8 cellular contexts compared by ENCODE assay signal in genomic region chr6:20400476-20401402, GRCh38. TPM values are rescaled to one million over a fixed set of nuclear protein-coding genes. Genes with fewer than 3 reads are reported as not detected.
DNase-seq lines count a peak whose midpoint lies in the region; ATAC-seq, FAIRE-seq and TF ChIP-seq lines count a peak whose summit lies in the region.

No MANE protein-coding gene starts in this region.

- peaks cover 6% of the 10 kb centered on the region for H3K79me2 ChIP-seq in neural cell (replicated peaks; ENCODE audit: insufficient read depth, low read length)

- peak; percentile 16 for TF ChIP-seq POLR2A in transverse colon (IDR thresholded peaks at IDR 0.05)

- no peak for TF ChIP-seq RAD21 in neural cell (conservative IDR thresholded peaks at IDR 0.05)

- DNase-seq in ELR (ENCODE audit: low read depth) (peak; percentile 79), HTR-8/SVneo (ENCODE audit: insufficient read length, low spot score) (peak; percentile 71), NOMO-1 treated with dmso at 0.1 percent for 144 hours (lab: John Stamatoyannopoulos, UW; ENCODE audit: unreplicated experiment) (peak; percentile 68), fibroblast of pulmonary artery (ENCODE audit: low read depth) (peak; percentile 38), transverse colon (peak; percentile 57)
- peak; percentile 46 for DNase-seq in activated T-cell treated with anti-CD3 and anti-CD28 coated beads, Interleukin-2, amount 50 U/mL, for 1 hour

- no peaks in the 10 kb centered on the region for H4K20me1 ChIP-seq in neural cell (ENCODE audit: insufficient read depth)

- ATAC-seq in HG03139 (IDR thresholded peaks at IDR 0.05; ENCODE audit: unreplicated experiment), result no peak

- H3K9ac ChIP-seq in neural cell (ENCODE audit: low read length), result peak overlapping the region; percentile 32

- in situ Hi-C loops in transverse colon (cut with MboI; ENCODE audit: low pct_ligation_motif_present in 1 of 4, low pct_unique_long_range_greater_than_20kb in 1 of 4, low sequenced_read_pairs in 3 of 4), result no loop called here

- H3K27ac ChIP-seq in neural cell (ENCODE audit: low read length), result no peak overlapping the region
- peak overlapping the region; percentile 78 to 87 (median 82) for H3K27ac ChIP-seq in transverse colon

- peak overlapping the region; percentile 97 for H3K4me2 ChIP-seq in neural cell (ENCODE audit: low read length)

- no peaks in the 10 kb centered on the region for H3K27me3 ChIP-seq in neural cell (ENCODE audit: insufficient read depth, low read depth, low read length)
- no peaks in the 10 kb centered on the region for H3K27me3 ChIP-seq in transverse colon

- no peaks in the 10 kb centered on the region for H3F3A ChIP-seq in neural cell (ENCODE audit: insufficient read depth, low read length, poor library complexity, severe bottlenecking)

- H3K9me3 ChIP-seq in neural cell (ENCODE audit: low read length), result no peaks in the 10 kb centered on the region
- H3K9me3 ChIP-seq in transverse colon, result no peaks in the 10 kb centered on the region

- intact Hi-C loops in transverse colon (cut with DNase I; ENCODE audit: low total_unique reads), result loop anchor here (10.0 kb wide), 2 partner anchors 124 to 286 kb away; no protein-coding TSS in a partner anchor

- H3K36me3 ChIP-seq in neural cell (ENCODE audit: insufficient read depth, low read length) (no peaks in the 10 kb centered on the region), transverse colon (no peaks in the 10 kb centered on the region)

- TF ChIP-seq EP300 in neural cell (conservative IDR thresholded peaks at IDR 0.05; ENCODE audit: poor library complexity, severe bottlenecking) (no peak), transverse colon (IDR thresholded peaks at IDR 0.05; ENCODE audit: low read depth) (no peak)

- no peaks in the 10 kb centered on the region for H3K9me2 ChIP-seq in neural cell (ENCODE audit: insufficient read depth, low read length)

- peak; percentile 51 for TF ChIP-seq CTCF in fibroblast of pulmonary artery (IDR thresholded peaks at IDR 0.05; ENCODE audit: low read length, missing control alignments)
- TF ChIP-seq CTCF in neural cell (IDR thresholded peaks at IDR 0.05; ENCODE audit: poor library complexity, severe bottlenecking), result peak; percentile 56
- TF ChIP-seq CTCF in transverse colon (IDR thresholded peaks at IDR 0.05), result peak; percentile 38 to 59 (median 44)

- FAIRE-seq in HTR-8/SVneo (lab: Jason Lieb, UNC), result no peak

- H2AFZ ChIP-seq in neural cell (ENCODE audit: low read depth, low read length), result peak overlapping the region; percentile 19

- 2 to 4% methylated on average over 4 to 28 of the region's 29 CpGs for WGBS in transverse colon (ENCODE audit: low coverage in 1 of 2), 2 donors

- H3K4me1 ChIP-seq in transverse colon, result peaks cover 0 to 18% (median 6%) of the 10 kb centered on the region in 4 donors

- H3K4me3 ChIP-seq in fibroblast of pulmonary artery (replicated peaks; ENCODE audit: low read depth, low read length) (peak overlapping the region; percentile 75), neural cell (ENCODE audit: low read length) (peak overlapping the region; percentile 74), transverse colon (peak overlapping the region; percentile 33 to 75 (median 42))

TF ChIP-seq in neural cell, 6 proteins besides CTCF, POLR2A, EP300 and RAD21:
- TF ChIP-seq EZH2 (IDR thresholded peaks at IDR 0.05; ENCODE audit: borderline replicate concordance, insufficient read depth, low read length, poor library complexity, severe bottlenecking), result no peak
- TF ChIP-seq POLR2AphosphoS5 (IDR thresholded peaks at IDR 0.05), result no peak
- TF ChIP-seq REST (IDR thresholded peaks at IDR 0.05; ENCODE audit: borderline replicate concordance), result peak; percentile 32
TF ChIP-seq in neural cell: peak in this region for 1.

RNA-seq across cellular contexts. Expression of gene E2F3, which starts 0.9 kb away (rescaled TPM):
- polyA plus RNA-seq in neural cell, result 3.9 and 4.8 TPM in 2 replicates
- 4.2 and 5.4 TPM in 2 replicates for polyA minus RNA-seq in neural cell
- 10 to 100 TPM in 1 of 4 donors, 1 to 10 TPM in 3; 2.2 to 16.3 (median 5.6) TPM for total RNA-seq in transverse colon
